ENCODE assay signal across 16 cellular contexts in genomic region chr7:155921804-155922506, GRCh38.
DNase-seq lines count a peak whose midpoint lies in the region; ATAC-seq and TF ChIP-seq lines count a peak whose summit lies in the region.
"Had no signal": no experiment of that assay in that cellular context is flagged by ENCODE, and none has a peak within 500 bp of the region (broad histone marks: within the 10 kb centered on the region; RNA-seq: fewer than 3 reads in every experiment).

No MANE protein-coding gene starts in this region.

- no peak overlapping the region for H3K27ac ChIP-seq in foreskin keratinocyte
- no peak overlapping the region for H3K27ac ChIP-seq in neural progenitor cell
- H3K27ac ChIP-seq in CD4-positive, alpha-beta memory T cell (ENCODE audit: low read depth, low read length) = no peak overlapping the region
- H3K27ac ChIP-seq: tibial artery had no signal

- no peak overlapping the region for H3K4me2 ChIP-seq in neural progenitor cell

- no peak overlapping the region for H3K4me3 Mint-ChIP-seq in neural progenitor cell
- no peak overlapping the region for H3K4me3 Mint-ChIP-seq in endothelial cell (ENCODE audit: unreplicated experiment)
- H3K4me3 Mint-ChIP-seq in CD4-positive, alpha-beta memory T cell = no peak overlapping the region
- H3K4me3 Mint-ChIP-seq: activated CD4-positive, alpha-beta memory T cell treated with anti-CD3 and anti-CD28 coated beads, Interleukin-2, amount 10 ng/mL, durations not matched to agents 7 days and 5 days had no signal

- H3K27me3 Mint-ChIP-seq in neural progenitor cell (ENCODE audit: insufficient read depth, low read depth) (peaks cover 6% of the 10 kb centered on the region), endothelial cell (ENCODE audit: unreplicated experiment) (peaks cover 5% of the 10 kb centered on the region)
- peaks cover 0 to 2% of the 10 kb centered on the region in 2 donors for H3K27me3 Mint-ChIP-seq in CD4-positive, alpha-beta memory T cell
- H3K27me3 Mint-ChIP-seq: activated CD4-positive, alpha-beta memory T cell treated with anti-CD3 and anti-CD28 coated beads, Interleukin-2, amount 10 ng/mL, durations not matched to agents 7 days and 5 days had no signal

- peak; percentile 95 for ATAC-seq in foreskin keratinocyte

- no peaks in the 10 kb centered on the region for H3K9me3 ChIP-seq in neural progenitor cell (ENCODE audit: low read depth)
- H3K9me3 ChIP-seq in CD4-positive, alpha-beta memory T cell (ENCODE audit: control insufficient read depth in 1 of 2, low read length in 2 of 2) = no peaks in the 10 kb centered on the region
- H3K9me3 ChIP-seq: tibial artery had no signal

- no peaks in the 10 kb centered on the region for H4K20me1 ChIP-seq in neural progenitor cell (ENCODE audit: low read depth)

- intact Hi-C loops in CD4-positive, alpha-beta memory T cell (cut with micrococcal nuclease) = no loop called here

- DNase-seq in COLO668 (lab: John Stamatoyannopoulos, UW; ENCODE audit: unreplicated experiment) = peak; percentile 5
- DNase-seq in NCI-H345 (lab: John Stamatoyannopoulos, UW) = peak; percentile 50
- peak; percentile 66 to 84 for DNase-seq in foreskin keratinocyte
- DNase-seq in neural progenitor cell (ENCODE audit: low spot score) = no peak
- DNase-seq in endothelial cell (ENCODE audit: low spot score) = no peak
- DNase-seq in NCI-H2196 (lab: John Stamatoyannopoulos, UW; ENCODE audit: unreplicated experiment) = no peak
- no peak for DNase-seq in DMS 273 (lab: John Stamatoyannopoulos, UW; ENCODE audit: unreplicated experiment)
- DNase-seq in CD4-positive, alpha-beta memory T cell = no peak
- DNase-seq: activated CD4-positive, alpha-beta memory T cell treated with anti-CD3 and anti-CD28 coated beads, Interleukin-2, amount 10 ng/mL, durations not matched to agents 7 days and 5 days; activated naive CD4-positive, alpha-beta T cell; glutamatergic neuron; NCI-H1048; NCI-H524; SHP77; T1000; tibial artery had no signal

- TF ChIP-seq CTCF in foreskin keratinocyte (conservative IDR thresholded peaks at IDR 0.05) (peak; percentile 20), neural progenitor cell (IDR thresholded peaks at IDR 0.05) (no peak), endothelial cell (IDR thresholded peaks at IDR 0.05; ENCODE audit: unreplicated experiment) (no peak)

- H2AFZ ChIP-seq in neural progenitor cell (replicated peaks) = peak overlapping the region; percentile 42

- no peak overlapping the region for H3K4me3 ChIP-seq in neural progenitor cell
- H3K4me3 ChIP-seq in CD4-positive, alpha-beta memory T cell (ENCODE audit: low read length in 2 of 2) = no peak overlapping the region
- H3K4me3 ChIP-seq: tibial artery had no signal

- CTCF ChIA-PET in CD4-positive, alpha-beta memory T cell (lab: Charles Lee; ENCODE audit: partially characterized antibody) = no interaction called here

- H3K36me3 Mint-ChIP-seq in neural progenitor cell (no peaks in the 10 kb centered on the region), endothelial cell (ENCODE audit: low read depth, unreplicated experiment) (peaks cover 6% of the 10 kb centered on the region)
- no peaks in the 10 kb centered on the region for H3K36me3 Mint-ChIP-seq in CD4-positive, alpha-beta memory T cell

- no peaks in the 10 kb centered on the region for H3K36me3 ChIP-seq in neural progenitor cell
- no peaks in the 10 kb centered on the region for H3K36me3 ChIP-seq in CD4-positive, alpha-beta memory T cell (ENCODE audit: insufficient read depth, low read length)
- H3K36me3 ChIP-seq: tibial artery had no signal

- POLR2A ChIA-PET in CD4-positive, alpha-beta memory T cell (lab: Charles Lee; ENCODE audit: partially characterized antibody) = no interaction called here

- H3K27ac Mint-ChIP-seq in neural progenitor cell = no peak overlapping the region
- no peak overlapping the region for H3K27ac Mint-ChIP-seq in endothelial cell (ENCODE audit: unreplicated experiment)
- no peak overlapping the region for H3K27ac Mint-ChIP-seq in CD4-positive, alpha-beta memory T cell
- H3K27ac Mint-ChIP-seq: activated CD4-positive, alpha-beta memory T cell treated with anti-CD3 and anti-CD28 coated beads, Interleukin-2, amount 10 ng/mL, durations not matched to agents 7 days and 5 days had no signal

- H3K27me3 ChIP-seq in foreskin keratinocyte = no peaks in the 10 kb centered on the region
- H3K27me3 ChIP-seq in neural progenitor cell = no peaks in the 10 kb centered on the region
- H3K27me3 ChIP-seq in CD4-positive, alpha-beta memory T cell (ENCODE audit: insufficient read depth, low read length) = no peaks in the 10 kb centered on the region
- H3K27me3 ChIP-seq: tibial artery had no signal

- H3K79me2 ChIP-seq in neural progenitor cell (ENCODE audit: low read depth) = no peaks in the 10 kb centered on the region

- peaks cover 5% of the 10 kb centered on the region for H3K9me3 Mint-ChIP-seq in neural progenitor cell
- no peaks in the 10 kb centered on the region for H3K9me3 Mint-ChIP-seq in endothelial cell (ENCODE audit: unreplicated experiment)
- peaks cover 0 to 5% (median 0%) of the 10 kb centered on the region in 8 donors for H3K9me3 Mint-ChIP-seq in CD4-positive, alpha-beta memory T cell

- no peaks in the 10 kb centered on the region for H3F3A ChIP-seq in neural progenitor cell (ENCODE audit: low read depth)

- H3K4me1 Mint-ChIP-seq in neural progenitor cell = peaks cover 4% of the 10 kb centered on the region
- no peaks in the 10 kb centered on the region for H3K4me1 Mint-ChIP-seq in endothelial cell (ENCODE audit: unreplicated experiment)
- no peaks in the 10 kb centered on the region for H3K4me1 Mint-ChIP-seq in CD4-positive, alpha-beta memory T cell
- H3K4me1 Mint-ChIP-seq: activated CD4-positive, alpha-beta memory T cell treated with anti-CD3 and anti-CD28 coated beads, Interleukin-2, amount 10 ng/mL, durations not matched to agents 7 days and 5 days had no signal

- H3K4me1 ChIP-seq in foreskin keratinocyte (peaks cover 3% of the 10 kb centered on the region), neural progenitor cell (no peaks in the 10 kb centered on the region)
- no peaks in the 10 kb centered on the region for H3K4me1 ChIP-seq in CD4-positive, alpha-beta memory T cell (ENCODE audit: insufficient read depth, low read length)

- no peak overlapping the region for H3K9ac ChIP-seq in neural progenitor cell

Comparison
In these comparisons a context has a peak if more than half of its experiments do, and no peak if none do; other contexts are left out.
1. DNase-seq: peak in COLO668 (single experiment), NCI-H345 (single experiment) and foreskin keratinocyte (2 of 2); none in neural progenitor cell (single experiment), endothelial cell (single experiment), NCI-H2196 (single experiment), DMS 273 (single experiment) and CD4-positive, alpha-beta memory T cell (0 of 5).